In the genomic region with DNA sequence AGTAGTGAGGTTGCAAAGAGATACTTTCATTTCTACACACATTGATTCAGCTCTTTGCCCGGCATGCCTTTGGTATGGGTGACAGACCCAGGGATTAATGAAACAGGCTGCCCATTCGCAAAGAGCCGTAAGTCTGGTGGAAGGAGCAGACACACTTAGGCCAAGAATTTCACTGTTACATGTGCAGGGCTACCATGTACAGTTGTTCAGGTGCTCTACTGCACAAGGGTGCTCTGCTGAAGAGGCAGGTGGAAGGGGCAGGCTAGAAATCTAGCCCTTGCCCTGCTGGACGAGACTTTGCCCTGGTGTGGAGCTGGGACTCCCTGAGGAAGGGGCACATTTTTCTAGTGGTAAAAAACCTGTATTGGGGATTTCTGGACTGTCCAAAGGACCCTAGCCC, we compare ENCODE assay signal across 3 cellular contexts.
"Had no signal": no experiment of that assay in that cellular context is flagged by ENCODE, and none has a peak within 500 bp of the region (broad histone marks: within the 10 kb centered on the region; RNA-seq: fewer than 3 reads in every experiment).

No MANE protein-coding gene starts in this region.

- DNase-seq: GDM1, GF-D8 had no signal

- ATAC-seq: GM12878 had no signal

- H3K4me3 ChIP-seq: GM12878 had no signal
